14 cellular contexts compared by ENCODE assay signal in the genomic region with DNA sequence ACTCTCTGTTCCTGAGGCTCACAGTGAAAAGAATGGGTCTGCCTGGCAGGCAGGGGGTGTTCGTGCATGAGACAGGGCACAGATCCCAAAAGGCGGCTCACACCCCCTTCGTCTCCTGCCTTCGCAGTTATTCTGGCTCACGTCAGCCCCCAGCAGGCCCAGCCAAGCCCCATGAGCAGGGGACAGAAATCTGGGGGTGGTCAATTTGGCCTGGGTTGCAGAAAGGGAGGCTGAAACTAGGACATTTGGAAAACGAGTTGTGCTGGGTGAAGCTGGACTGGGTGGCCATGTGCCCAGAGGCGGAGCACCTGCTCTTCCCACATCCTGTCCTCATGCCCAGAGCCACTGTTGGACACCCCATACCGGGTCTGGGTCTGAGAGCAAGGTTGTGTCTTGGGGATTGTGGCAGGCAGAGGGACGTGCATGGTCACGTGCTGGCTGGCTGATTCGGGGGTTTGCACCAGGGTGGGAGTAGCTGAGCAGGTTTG.
DNase-seq lines count a peak whose midpoint lies in the region; ATAC-seq and TF ChIP-seq lines count a peak whose summit lies in the region.
"Had no signal": no experiment of that assay in that cellular context is flagged by ENCODE, and none has a peak within 500 bp of the region (broad histone marks: within the 10 kb centered on the region; RNA-seq: fewer than 3 reads in every experiment).

No MANE protein-coding gene starts in this region.

- POLR2A ChIA-PET in CD8-positive, alpha-beta T cell (lab: Charles Lee): no interaction called here
- POLR2A ChIA-PET in GM10248 (lab: Yijun Ruan, JAX): no interaction called here

- H3K27me3 Mint-ChIP-seq in CD8-positive, alpha-beta T cell (ENCODE audit: low read depth): no peaks in the 10 kb centered on the region
- H3K27me3 Mint-ChIP-seq: CD4-positive, alpha-beta memory T cell; stimulated activated memory B cell treated with anti-CD40 and anti-IgM and Interleukin-4, amounts not matched to agents 10 μg/mL and 1 μg/mL and 100 μg/mL, for 72 hours had no signal

- H3K27ac Mint-ChIP-seq in CD8-positive, alpha-beta T cell: peak overlapping the region; percentile 32
- H3K27ac Mint-ChIP-seq: stimulated activated memory B cell treated with anti-CD40 and anti-IgM and Interleukin-4, amounts not matched to agents 10 μg/mL and 1 μg/mL and 100 μg/mL, for 72 hours had no signal

- peaks cover 16% of the 10 kb centered on the region for H3K36me3 ChIP-seq in CD8-positive, alpha-beta T cell (ENCODE audit: insufficient read depth, low read length)
- H3K36me3 ChIP-seq in SJCRH30 (no peaks in the 10 kb centered on the region), psoas muscle (ENCODE audit: insufficient read depth in 1 of 2, low read depth in 1 of 2) (peaks cover 0 to 17% of the 10 kb centered on the region in 2 donors)

- intact Hi-C loops in CD8-positive, alpha-beta T cell (cut with DNase I, micrococcal nuclease): no loop called here
- intact Hi-C loops in Right ventricle myocardium superior (cut with DNase I) (no loop called here), psoas muscle (cut with DNase I) (loop anchor here in 1 of 2 donors (2.0 to 5.0 kb wide), 2 partner anchors 213 to 258 kb away; no protein-coding TSS in a partner anchor)

- no peaks in the 10 kb centered on the region for H3K4me1 Mint-ChIP-seq in CD8-positive, alpha-beta T cell (ENCODE audit: low read depth)

- H3K4me3 ChIP-seq in CD8-positive, alpha-beta T cell (ENCODE audit: low read depth, low read length): no peak overlapping the region
- no peak overlapping the region for H3K4me3 ChIP-seq in SJCRH30
- H3K4me3 ChIP-seq in psoas muscle: no peak overlapping the region
- H3K4me3 ChIP-seq: SJSA1 had no signal

- H3K4me1 ChIP-seq in CD8-positive, alpha-beta T cell (ENCODE audit: insufficient read depth, low read length): no peaks in the 10 kb centered on the region
- H3K4me1 ChIP-seq in SJCRH30 (peaks cover 34% of the 10 kb centered on the region), psoas muscle (peaks cover 29% of the 10 kb centered on the region)
- H3K4me1 ChIP-seq: SJSA1 had no signal

- TF ChIP-seq CTCF in CD8-positive, alpha-beta T cell (IDR thresholded peaks at IDR 0.05): no peak
- TF ChIP-seq CTCF in psoas muscle (IDR thresholded peaks at IDR 0.05) (no peak), GM10248 (IDR thresholded peaks at IDR 0.05; ENCODE audit: control extremely low read depth, extremely low read depth, low read depth, missing control alignments) (no peak)

- H3K4me3 Mint-ChIP-seq in CD8-positive, alpha-beta T cell: no peak overlapping the region
- H3K4me3 Mint-ChIP-seq: stimulated activated memory B cell treated with anti-CD40 and anti-IgM and Interleukin-4, amounts not matched to agents 10 μg/mL and 1 μg/mL and 100 μg/mL, for 72 hours had no signal

- CTCF ChIA-PET in CD8-positive, alpha-beta T cell (lab: Charles Lee): interaction anchor here (1.8 kb wide), 1 partner anchor 309 kb away, joined by 4 read pairs; no protein-coding TSS in a partner anchor
- CTCF ChIA-PET in GM10248 (lab: Yijun Ruan, JAX): no interaction called here

- no peaks in the 10 kb centered on the region for H3K9me3 Mint-ChIP-seq in CD8-positive, alpha-beta T cell
- H3K9me3 Mint-ChIP-seq: CD4-positive, alpha-beta memory T cell; stimulated activated memory B cell treated with anti-CD40 and anti-IgM and Interleukin-4, amounts not matched to agents 10 μg/mL and 1 μg/mL and 100 μg/mL, for 72 hours had no signal

- H3K27ac ChIP-seq in CD8-positive, alpha-beta T cell (ENCODE audit: low read depth, low read length): no peak overlapping the region
- H3K27ac ChIP-seq in SJCRH30 (peak overlapping the region; percentile 49), psoas muscle (peak overlapping the region; percentile 93)
- H3K27ac ChIP-seq: SJSA1 had no signal

- no peaks in the 10 kb centered on the region for H3K9me3 ChIP-seq in CD8-positive, alpha-beta T cell (ENCODE audit: low read length)
- H3K9me3 ChIP-seq in SJCRH30 (replicated peaks) (no peaks in the 10 kb centered on the region), psoas muscle (no peaks in the 10 kb centered on the region)
- H3K9me3 ChIP-seq: SJSA1 had no signal

- 25 to 44% (median 28%) methylated on average over 11 of the region's 11 CpGs for WGBS in psoas muscle, 3 donors

- no peak for DNase-seq in CD8-positive, alpha-beta T cell
- DNase-seq in SJCRH30: peak; percentile 59 to 74
- DNase-seq in Right ventricle myocardium superior: no peak
- DNase-seq in psoas muscle: peak in 1 of 2 donors; percentile 47
- no peak for DNase-seq in activated T-cell treated with anti-CD3 and anti-CD28 coated beads for 4 hours
- DNase-seq in GM10248 (ENCODE audit: extremely low spot score): no peak
- DNase-seq: activated CD4-positive, alpha-beta T cell treated with anti-CD3 and anti-CD28 coated beads for 1 hour; activated naive CD4-positive, alpha-beta T cell treated with Interleukin-2 at 50 U/mL for 16 hours; CD4-positive, alpha-beta memory T cell; effector CD4-positive, alpha-beta T cell had no signal

- no peaks in the 10 kb centered on the region for H3K27me3 ChIP-seq in CD8-positive, alpha-beta T cell (ENCODE audit: insufficient read depth, low read length)
- H3K27me3 ChIP-seq in SJCRH30: no peaks in the 10 kb centered on the region
- no peaks in the 10 kb centered on the region for H3K27me3 ChIP-seq in psoas muscle (ENCODE audit: insufficient read depth in 3 of 3, low read length in 2 of 3)
- H3K27me3 ChIP-seq: SJSA1 had no signal

- H3K36me3 Mint-ChIP-seq in CD8-positive, alpha-beta T cell: peaks cover 77% of the 10 kb centered on the region

- no peak for ATAC-seq in CD8-positive, alpha-beta T cell
- ATAC-seq in Right ventricle myocardium superior (ENCODE audit: poor library complexity) (peak; percentile 51), psoas muscle (peak; percentile 44 to 82 (median 66)), HG03139 (IDR thresholded peaks at IDR 0.05; ENCODE audit: unreplicated experiment) (no peak), HG02852 (IDR thresholded peaks at IDR 0.05; ENCODE audit: unreplicated experiment) (no peak)
- ATAC-seq: stimulated activated memory B cell treated with anti-CD40 and anti-IgM and Interleukin-4, amounts not matched to agents 10 μg/mL and 1 μg/mL and 100 μg/mL, for 72 hours had no signal

Comparison
In these comparisons a context has a peak if more than half of its experiments do, and no peak if none do; other contexts are left out.
1. ATAC-seq: peak in Right ventricle myocardium superior (single experiment) and psoas muscle (4 of 4); none in CD8-positive, alpha-beta T cell (single experiment), HG03139 (single experiment) and HG02852 (single experiment).
2. DNase-seq: peak in SJCRH30 (2 of 2); none in CD8-positive, alpha-beta T cell (0 of 7), Right ventricle myocardium superior (single experiment), activated T-cell treated with anti-CD3 and anti-CD28 coated beads for 4 hours (single experiment) and GM10248 (single experiment).